Comparison of ENCODE assay signal across 1 cellular context in the genomic region with DNA sequence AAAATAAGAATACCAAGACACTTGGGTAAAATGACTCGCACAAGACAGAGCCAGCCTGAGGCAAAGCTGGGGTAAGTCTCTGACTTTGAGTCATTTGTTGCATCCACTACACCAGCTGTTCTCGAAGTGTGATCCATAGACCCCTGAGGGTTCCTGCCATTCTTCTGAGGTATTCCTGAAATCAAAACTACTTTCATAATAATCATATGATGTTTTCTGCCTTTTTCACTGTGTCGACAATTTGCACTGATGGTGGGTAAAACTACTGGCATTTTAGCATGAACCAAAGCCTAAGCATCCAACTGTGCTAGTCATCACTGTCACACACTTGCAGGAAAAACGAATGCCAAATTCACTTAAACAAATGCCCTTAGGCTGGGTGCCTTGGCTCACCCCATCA.
TF ChIP-seq lines count a peak whose summit lies in the region.

No MANE protein-coding gene starts in this region.

TF ChIP-seq in H1, 55 proteins besides CTCF, POLR2A, EP300 and RAD21 (continued from another document):
- TF ChIP-seq SP2 (IDR thresholded peaks at IDR 0.05; ENCODE audit: low read length) = no peak
- TF ChIP-seq POU5F1 (IDR thresholded peaks at IDR 0.05; ENCODE audit: low read depth, low read length) = no peak
- no peak for TF ChIP-seq SIX5 (IDR thresholded peaks at IDR 0.05; ENCODE audit: low read depth, low read length)
